ENCODE assay signal across 20 cellular contexts in genomic region chr19:13877303-13877702, GRCh38. TPM values are rescaled to one million over a fixed set of nuclear protein-coding genes. Genes with fewer than 3 reads are reported as not detected.
DNase-seq lines count a peak whose midpoint lies in the region; ATAC-seq, FAIRE-seq and TF ChIP-seq lines count a peak whose summit lies in the region.
"Had no signal": no experiment of that assay in that cellular context is flagged by ENCODE, and none has a peak within 500 bp of the region (broad histone marks: within the 10 kb centered on the region; RNA-seq: fewer than 3 reads in every experiment).

No MANE protein-coding gene starts in this region.

- POLR2A ChIA-PET in HepG2 (lab: Yijun Ruan, JAX) (no interaction called here), PC-3 (lab: Charles Lee; ENCODE audit: unreplicated experiment) (interaction anchor here (1.0 kb wide), 1 partner anchor 14 kb away, joined by 3 read pairs; no protein-coding TSS in a partner anchor)

- in situ Hi-C loops in HepG2 (cut with HindIII; ENCODE audit: extremely low pct_ligation_motif_present, low pct_unique_long_range_greater_than_20kb): loop anchor here (10.0 to 25.0 kb wide), 2 partner anchors 283 to 535 kb away; partner anchors contain the start of gene DDX39A

- H3K9me2 ChIP-seq in PC-3 (replicated peaks; ENCODE audit: low read length): no peaks in the 10 kb centered on the region

- CTCF ChIA-PET in HepG2 (lab: Yijun Ruan, JAX; ENCODE audit: low intra/inter-chr PET ratio, low total read pairs): no interaction called here
- CTCF ChIA-PET in PC-3 (lab: Charles Lee): interaction anchor here (1.1 kb wide), 1 partner anchor 15 kb away, joined by 6 read pairs; no protein-coding TSS in a partner anchor

- H2AFZ ChIP-seq in HepG2 (ENCODE audit: low read length) (no peak overlapping the region), PC-3 (ENCODE audit: low read length) (peak overlapping the region; percentile 69), osteoblast (ENCODE audit: low read length) (no peak overlapping the region)

- TF ChIP-seq RAD21 in HepG2 (CRISPR knock-in tag; IDR thresholded peaks at IDR 0.05): no peak

- H3K36me3 ChIP-seq in HepG2 (replicated peaks in 1 of 2; ENCODE audit: control insufficient read depth in 1 of 2, insufficient read depth in 2 of 2, low read length in 2 of 2): no peaks in the 10 kb centered on the region
- H3K36me3 ChIP-seq in right lobe of liver: no peaks in the 10 kb centered on the region
- H3K36me3 ChIP-seq in PC-3 (ENCODE audit: low read depth, low read length): no peaks in the 10 kb centered on the region
- H3K36me3 ChIP-seq in osteoblast (ENCODE audit: insufficient read depth, low read length): no peaks in the 10 kb centered on the region
- H3K36me3 ChIP-seq: BLaER1 treated with 17β-estradiol and CSF1 and Interleukin-3, amounts not matched to agents 10 nM and 100 nM had no signal

- FAIRE-seq in HepG2 (lab: Jason Lieb, UNC): no peak
- FAIRE-seq: GM12878 had no signal

- H3K4me2 ChIP-seq in HepG2 (ENCODE audit: low read depth, low read length): no peak overlapping the region
- H3K4me2 ChIP-seq in PC-3 (ENCODE audit: low read length): peak overlapping the region; percentile 55
- no peak overlapping the region for H3K4me2 ChIP-seq in osteoblast (ENCODE audit: insufficient read depth, low read length)
- H3K4me2 ChIP-seq: BLaER1 treated with 17β-estradiol and CSF1 and Interleukin-3, amounts not matched to agents 10 nM and 100 nM had no signal

- ATAC-seq in HepG2 (no peak), right lobe of liver (no peak), PC-3 (no peak), HG02763 (IDR thresholded peaks at IDR 0.05; ENCODE audit: unreplicated experiment) (no peak), left colon (no peak)
- ATAC-seq: GM12878 had no signal

- H3K9ac ChIP-seq in HepG2 (ENCODE audit: insufficient read depth, low read depth, low read length): no peak overlapping the region
- H3K9ac ChIP-seq in PC-3 (ENCODE audit: low read length): no peak overlapping the region

- DNase-seq in HepG2 (ENCODE audit: low spot score) (no peak), right lobe of liver (no peak), PC-3 (no peak), osteoblast (ENCODE audit: insufficient read length, low spot score, missing footprints) (peak; percentile 23), superior temporal gyrus (ENCODE audit: extremely low spot score) (no peak), left colon (no peak)
- DNase-seq: Caco-2; CD4-positive, CD25-positive, alpha-beta regulatory T cell; CD8-positive, alpha-beta memory T cell; DMS153; DND-41; EL; GOT3; H9 had no signal

- TF ChIP-seq EP300 in HepG2 (IDR thresholded peaks at IDR 0.05; ENCODE audit: low read depth in 2 of 2, low read length in 2 of 2) (no peak), HepG2 (CRISPR knock-in tag; IDR thresholded peaks at IDR 0.05; ENCODE audit: borderline replicate concordance) (no peak)

- H3K79me2 ChIP-seq in HepG2 (ENCODE audit: insufficient read depth, low read length) (no peaks in the 10 kb centered on the region), PC-3 (ENCODE audit: low read length) (no peaks in the 10 kb centered on the region), osteoblast (ENCODE audit: insufficient read depth, low read length) (no peaks in the 10 kb centered on the region)

- intact Hi-C loops in HepG2 (cut with micrococcal nuclease; ENCODE audit: unreplicated experiment): no loop called here
- intact Hi-C loops in right lobe of liver (cut with DNase I): no loop called here
- intact Hi-C loops in PC-3 (cut with micrococcal nuclease): no loop called here
- intact Hi-C loops in left colon (cut with DNase I, micrococcal nuclease): loop anchor here (5.0 to 10.0 kb wide), 3 partner anchors 180 to 283 kb away; partner anchors contain the start of gene MISP3 (in 1 of the 2)

- H4K20me1 ChIP-seq in HepG2 (ENCODE audit: insufficient read depth, low read length) (no peaks in the 10 kb centered on the region), PC-3 (ENCODE audit: low read length) (no peaks in the 10 kb centered on the region), osteoblast (ENCODE audit: insufficient read depth, low read length) (no peaks in the 10 kb centered on the region)
- H4K20me1 ChIP-seq: BLaER1 treated with 17β-estradiol and CSF1 and Interleukin-3, amounts not matched to agents 10 nM and 100 nM had no signal

- no peaks in the 10 kb centered on the region for H3F3A ChIP-seq in PC-3 (ENCODE audit: low read length, unreplicated experiment)

- no peak for TF ChIP-seq CTCF in HepG2 (CRISPR knock-in tag; IDR thresholded peaks at IDR 0.05)
- no peak for TF ChIP-seq CTCF in right lobe of liver (IDR thresholded peaks at IDR 0.05)
- no peak for TF ChIP-seq CTCF in PC-3 (conservative IDR thresholded peaks at IDR 0.05; ENCODE audit: low read depth, low read length)
- TF ChIP-seq CTCF in osteoblast (IDR thresholded peaks at IDR 0.05; ENCODE audit: extremely low read depth, low read depth, low read length): no peak

- H3K4me1 ChIP-seq in HepG2 (ENCODE audit: insufficient read depth, low read length): peaks cover 29% of the 10 kb centered on the region
- H3K4me1 ChIP-seq in right lobe of liver: peaks cover 0 to 10% (median 3%) of the 10 kb centered on the region in 4 donors
- H3K4me1 ChIP-seq in PC-3 (ENCODE audit: insufficient read depth, low read length): peaks cover 11% of the 10 kb centered on the region
- H3K4me1 ChIP-seq in osteoblast (ENCODE audit: insufficient read depth, low read length): peaks cover 20% of the 10 kb centered on the region

- TF ChIP-seq POLR2A in HepG2 (IDR thresholded peaks at IDR 0.05; ENCODE audit: insufficient read depth in 1 of 2, low read depth in 2 of 2, low read length in 2 of 2) (no peak), right lobe of liver (IDR thresholded peaks at IDR 0.05) (no peak)

- no peaks in the 10 kb centered on the region for H3K9me3 ChIP-seq in HepG2 (ENCODE audit: low read length)
- H3K9me3 ChIP-seq in right lobe of liver: no peaks in the 10 kb centered on the region
- no peaks in the 10 kb centered on the region for H3K9me3 ChIP-seq in PC-3 (ENCODE audit: low read length)
- H3K9me3 ChIP-seq in osteoblast (ENCODE audit: low read depth, low read length): no peaks in the 10 kb centered on the region
- H3K9me3 ChIP-seq: BLaER1 treated with 17β-estradiol and CSF1 and Interleukin-3, amounts not matched to agents 10 nM and 100 nM; Caco-2 had no signal

- no peaks in the 10 kb centered on the region; a peak in 1 of 5 replicates for H3K27me3 ChIP-seq in HepG2 (ENCODE audit: control insufficient read depth in 1 of 2, insufficient read depth in 2 of 2, low read length in 2 of 2)
- peaks cover 0 to 7% of the 10 kb centered on the region in 2 donors for H3K27me3 ChIP-seq in right lobe of liver
- no peaks in the 10 kb centered on the region for H3K27me3 ChIP-seq in PC-3 (ENCODE audit: low read length)
- no peaks in the 10 kb centered on the region for H3K27me3 ChIP-seq in osteoblast (ENCODE audit: insufficient read depth, low read length)

- H3K4me3 ChIP-seq in HepG2 (replicated peaks in 1 of 3; ENCODE audit: insufficient read depth in 1 of 3, low read depth in 2 of 3, low read length in 3 of 3) (no peak overlapping the region), right lobe of liver (no peak overlapping the region), PC-3 (ENCODE audit: low read length) (no peak overlapping the region), osteoblast (ENCODE audit: insufficient read depth, low read length) (no peak overlapping the region)
- H3K4me3 ChIP-seq: BLaER1 treated with 17β-estradiol and CSF1 and Interleukin-3, amounts not matched to agents 10 nM and 100 nM; GM12878 had no signal

- WGBS in HepG2 (ENCODE audit: low lambda C conversion rate): 71% methylated on average over 10 of the region's 27 CpGs
- no CpG with 5 or more reads among the region's 27 CpGs for WGBS in right lobe of liver (ENCODE audit: insufficient coverage, low coverage, low lambda C conversion rate, missing lambda C conversion rate)

- BruUV-seq in HepG2 (replicated peaks; lab: Mats Ljungman, UMichigan) (no TSS peak), PC-3 (replicated peaks; lab: Mats Ljungman, UMichigan) (no TSS peak)

- H3K27ac ChIP-seq in HepG2 (ENCODE audit: extremely low read length, insufficient read depth, low read length) (no peak overlapping the region), right lobe of liver (no peak overlapping the region), PC-3 (ENCODE audit: low read length) (no peak overlapping the region), osteoblast (ENCODE audit: low read depth, low read length) (no peak overlapping the region)
- H3K27ac ChIP-seq: BLaER1 treated with 17β-estradiol and CSF1 and Interleukin-3, amounts not matched to agents 10 nM and 100 nM had no signal

RNA-seq across cellular contexts. Expression of gene NANOS3, which starts 0.4 kb away (rescaled TPM):
- total RNA-seq in HepG2 (2016; rRNA removed; fragmentation: Illumina TruSeq; extraction: Trizol) (not detected in 2 replicates), right lobe of liver (not detected), PC-3 (2014; rRNA removed) (1.7 TPM in 1 of 2 replicates, not detected in the other), osteoblast (0.59 TPM in 1 of 2 replicates, not detected in the other), left colon (under 1 TPM in 1 of 2 donors, not detected in 1; 0.56 TPM)
- not detected in 2 replicates for total RNA-seq in HepG2 (2016; cell fraction: cytosol; rRNA removed; fragmentation: Illumina TruSeq; extraction: Trizol; ENCODE audit: low read depth)
- not detected in 2 replicates for total RNA-seq in HepG2 (2016; cell fraction: insoluble cytoplasmic fraction; rRNA removed; fragmentation: Illumina TruSeq; extraction: Trizol)
- total RNA-seq in HepG2 (2016; cell fraction: membrane; rRNA removed; fragmentation: Illumina TruSeq; extraction: Trizol): not detected in 2 replicates
- not detected in 2 replicates for total RNA-seq in HepG2 (2016; cell fraction: nucleus; rRNA removed; fragmentation: Illumina TruSeq; extraction: Trizol)
- polyA plus RNA-seq in HepG2 (2011; rRNA removed): 0.21 TPM in 1 of 2 replicates, not detected in the other
- polyA plus RNA-seq in HepG2 (2011; cell fraction: cytosol; rRNA removed): not detected in 2 replicates
- 1.1 and 1.8 TPM in 2 replicates for polyA plus RNA-seq in HepG2 (2011; cell fraction: nucleus; rRNA removed)
- polyA plus RNA-seq in HepG2 (2012): 1.1 TPM in 1 of 2 replicates, not detected in the other
- polyA plus RNA-seq in HepG2 (2016; cell fraction: cytosol; fragmentation: Illumina TruSeq; extraction: Trizol; ENCODE audit: low read depth): not detected in 2 replicates
- not detected in 2 replicates for polyA plus RNA-seq in HepG2 (2016; cell fraction: insoluble cytoplasmic fraction; fragmentation: Illumina TruSeq; extraction: Trizol; ENCODE audit: low read depth)
- polyA plus RNA-seq in HepG2 (2016; cell fraction: membrane; fragmentation: Illumina TruSeq; extraction: Trizol; ENCODE audit: low read depth): not detected in 2 replicates
- polyA plus RNA-seq in HepG2 (2016; cell fraction: nucleus; fragmentation: Illumina TruSeq; extraction: Trizol; ENCODE audit: insufficient read depth, low read depth): not detected in 2 replicates
- polyA minus RNA-seq in HepG2 (2011; rRNA and poly(A)+ RNA removed; ENCODE audit: low replicate concordance): not detected in 2 replicates
- not detected in 2 replicates for polyA minus RNA-seq in HepG2 (2011; cell fraction: cytosol; rRNA and poly(A)+ RNA removed)
- polyA minus RNA-seq in HepG2 (2011; cell fraction: nucleus; rRNA and poly(A)+ RNA removed): not detected in 2 replicates
- total RNA-seq: A172; B cell; Caco-2; CD4-positive, CD25-positive, alpha-beta regulatory T cell; H9; HT-29 had no signal
- polyA plus RNA-seq: CD4-positive, CD25-positive, alpha-beta regulatory T cell; CD8-positive, alpha-beta memory T cell had no signal

RNA-seq across cellular contexts. Expression of gene BRME1, which starts 28.6 kb away (rescaled TPM):
- total RNA-seq in HepG2 (2016; rRNA removed; fragmentation: Illumina TruSeq; extraction: Trizol): 0.84 and 1.5 TPM in 2 replicates
- 0.35 and 0.40 TPM in 2 replicates for total RNA-seq in HepG2 (2016; cell fraction: cytosol; rRNA removed; fragmentation: Illumina TruSeq; extraction: Trizol; ENCODE audit: low read depth)
- total RNA-seq in HepG2 (2016; cell fraction: insoluble cytoplasmic fraction; rRNA removed; fragmentation: Illumina TruSeq; extraction: Trizol): 1.1 TPM in 2 replicates
- 0.25 and 0.69 TPM in 2 replicates for total RNA-seq in HepG2 (2016; cell fraction: membrane; rRNA removed; fragmentation: Illumina TruSeq; extraction: Trizol)
- 1.2 and 1.3 TPM in 2 replicates for total RNA-seq in HepG2 (2016; cell fraction: nucleus; rRNA removed; fragmentation: Illumina TruSeq; extraction: Trizol)
- polyA plus RNA-seq in HepG2 (2011; rRNA removed): 0.74 and 0.91 TPM in 2 replicates
- 0.55 and 0.72 TPM in 2 replicates for polyA plus RNA-seq in HepG2 (2011; cell fraction: cytosol; rRNA removed)
- polyA plus RNA-seq in HepG2 (2011; cell fraction: nucleus; rRNA removed): 5.7 and 8.2 TPM in 2 replicates
- 1.3 and 1.8 TPM in 2 replicates for polyA plus RNA-seq in HepG2 (2012)
- 0.09 TPM in 1 of 2 replicates, not detected in the other for polyA plus RNA-seq in HepG2 (2016; cell fraction: cytosol; fragmentation: Illumina TruSeq; extraction: Trizol; ENCODE audit: low read depth)
- polyA plus RNA-seq in HepG2 (2016; cell fraction: insoluble cytoplasmic fraction; fragmentation: Illumina TruSeq; extraction: Trizol; ENCODE audit: low read depth): 1.1 and 1.8 TPM in 2 replicates
- 0.23 and 0.31 TPM in 2 replicates for polyA plus RNA-seq in HepG2 (2016; cell fraction: membrane; fragmentation: Illumina TruSeq; extraction: Trizol; ENCODE audit: low read depth)
- polyA plus RNA-seq in HepG2 (2016; cell fraction: nucleus; fragmentation: Illumina TruSeq; extraction: Trizol; ENCODE audit: insufficient read depth, low read depth): 5.8 and 5.9 TPM in 2 replicates
- 1.2 and 5.8 TPM in 2 replicates for polyA minus RNA-seq in HepG2 (2011; rRNA and poly(A)+ RNA removed; ENCODE audit: low replicate concordance)
- 1.3 TPM in 1 of 2 replicates, not detected in the other for polyA minus RNA-seq in HepG2 (2011; cell fraction: cytosol; rRNA and poly(A)+ RNA removed)
- 2.2 and 2.4 TPM in 2 replicates for polyA minus RNA-seq in HepG2 (2011; cell fraction: nucleus; rRNA and poly(A)+ RNA removed)
- 1 to 10 TPM in 4 of 6 experiments, under 1 TPM in 2; 0.34 to 3.7 (median 1.2) TPM for total RNA-seq in right lobe of liver
- 5.4 and 6.0 TPM in 2 replicates for total RNA-seq in PC-3 (2014; rRNA removed)
- 0.59 and 0.72 TPM in 2 replicates for total RNA-seq in osteoblast
- total RNA-seq in left colon: 1 to 10 TPM; 7.9 to 9.1 TPM

RNA-seq across cellular contexts. Expression of gene CC2D1A, which starts 28.7 kb away (rescaled TPM):
- total RNA-seq in HepG2 (2016; rRNA removed; fragmentation: Illumina TruSeq; extraction: Trizol) (6.4 and 9.7 TPM in 2 replicates), right lobe of liver (10 to 100 TPM; 16.5 to 29.8 (median 18.1) TPM), PC-3 (2014; rRNA removed) (67.7 and 102 TPM in 2 replicates), osteoblast (19.2 and 22.4 TPM in 2 replicates), left colon (100 to 1,000 TPM in 1 of 2 donors, 10 to 100 TPM in 1; 90.8 to 132 TPM)
- total RNA-seq in HepG2 (2016; cell fraction: cytosol; rRNA removed; fragmentation: Illumina TruSeq; extraction: Trizol; ENCODE audit: low read depth): 5.0 and 5.7 TPM in 2 replicates
- 4.7 and 10.2 TPM in 2 replicates for total RNA-seq in HepG2 (2016; cell fraction: insoluble cytoplasmic fraction; rRNA removed; fragmentation: Illumina TruSeq; extraction: Trizol)
- total RNA-seq in HepG2 (2016; cell fraction: membrane; rRNA removed; fragmentation: Illumina TruSeq; extraction: Trizol): 5.3 and 5.8 TPM in 2 replicates
- total RNA-seq in HepG2 (2016; cell fraction: nucleus; rRNA removed; fragmentation: Illumina TruSeq; extraction: Trizol): 9.4 and 12.9 TPM in 2 replicates
- polyA plus RNA-seq in HepG2 (2011; rRNA removed): 11.5 and 17.0 TPM in 2 replicates
- polyA plus RNA-seq in HepG2 (2011; cell fraction: cytosol; rRNA removed): 4.6 and 5.8 TPM in 2 replicates
- polyA plus RNA-seq in HepG2 (2011; cell fraction: nucleus; rRNA removed): 100 and 116 TPM in 2 replicates
- 16.4 and 23.4 TPM in 2 replicates for polyA plus RNA-seq in HepG2 (2012)
- 1.2 and 1.8 TPM in 2 replicates for polyA plus RNA-seq in HepG2 (2016; cell fraction: cytosol; fragmentation: Illumina TruSeq; extraction: Trizol; ENCODE audit: low read depth)
- polyA plus RNA-seq in HepG2 (2016; cell fraction: insoluble cytoplasmic fraction; fragmentation: Illumina TruSeq; extraction: Trizol; ENCODE audit: low read depth): 9.0 and 11.9 TPM in 2 replicates
- polyA plus RNA-seq in HepG2 (2016; cell fraction: membrane; fragmentation: Illumina TruSeq; extraction: Trizol; ENCODE audit: low read depth): 2.8 and 3.2 TPM in 2 replicates
- 55.9 and 56.2 TPM in 2 replicates for polyA plus RNA-seq in HepG2 (2016; cell fraction: nucleus; fragmentation: Illumina TruSeq; extraction: Trizol; ENCODE audit: insufficient read depth, low read depth)
- polyA minus RNA-seq in HepG2 (2011; rRNA and poly(A)+ RNA removed; ENCODE audit: low replicate concordance): 13.2 and 19.3 TPM in 2 replicates
- polyA minus RNA-seq in HepG2 (2011; cell fraction: cytosol; rRNA and poly(A)+ RNA removed): 4.7 and 6.5 TPM in 2 replicates
- polyA minus RNA-seq in HepG2 (2011; cell fraction: nucleus; rRNA and poly(A)+ RNA removed): 20.1 and 21.6 TPM in 2 replicates

Comparison
In these comparisons a context has a peak if more than half of its experiments do, and no peak if none do; other contexts are left out.
1. intact Hi-C loops: an anchor here in left colon (5.0 to 10.0 kb wide); none called in HepG2, right lobe of liver and PC-3.